1 cellular context compared by ENCODE assay signal in genomic region chr5:57191163-57191562, GRCh38.
TF ChIP-seq lines count a peak whose summit lies in the region.

No MANE protein-coding gene starts in this region.

TF ChIP-seq in H1, 55 proteins besides CTCF, POLR2A, EP300 and RAD21:
- TF ChIP-seq E2F6 (IDR thresholded peaks at IDR 0.05): no peak
- TF ChIP-seq SP1 (IDR thresholded peaks at IDR 0.05; ENCODE audit: low read depth, low read length): no peak
- no peak for TF ChIP-seq KDM4A (IDR thresholded peaks at IDR 0.05; ENCODE audit: low read depth, low read length, severe bottlenecking)
- TF ChIP-seq CEBPB (IDR thresholded peaks at IDR 0.05; ENCODE audit: low read depth, low read length): no peak
- no peak for TF ChIP-seq TAF7 (optimal IDR thresholded peaks at IDR 0.05; ENCODE audit: borderline replicate concordance, low read depth, low read length)
- TF ChIP-seq RNF2 (IDR thresholded peaks at IDR 0.05; ENCODE audit: borderline replicate concordance, low read depth, low read length, missing control alignments, poor library complexity, severe bottlenecking): no peak
- no peak for TF ChIP-seq BRCA1 (IDR thresholded peaks at IDR 0.05; ENCODE audit: low read depth, low read length)
